24 cellular contexts compared by ENCODE assay signal in genomic region chr2:224895377-224895776, GRCh38.
A peak's percentile ranks its signal among the peaks of the same experiment; 100 is the strongest.
DNase-seq lines count a peak whose midpoint lies in the region; ATAC-seq and TF ChIP-seq lines count a peak whose summit lies in the region.
"Had no signal": no experiment of that assay in that cellular context is flagged by ENCODE, and none has a peak within 500 bp of the region (broad histone marks: within the 10 kb centered on the region; RNA-seq: fewer than 3 reads in every experiment).

No MANE protein-coding gene starts in this region.

- peaks cover 9% of the 10 kb centered on the region for H3K4me1 ChIP-seq in neural progenitor cell
- H3K4me1 ChIP-seq: BE2C, upper lobe of right lung had no signal

- no peak overlapping the region for H3K4me2 ChIP-seq in neural progenitor cell

- no peaks in the 10 kb centered on the region for H4K20me1 ChIP-seq in neural progenitor cell (ENCODE audit: low read depth)

- H3K36me3 Mint-ChIP-seq in activated CD4-positive, alpha-beta T cell treated with anti-CD3 and anti-CD28 coated beads for 36 hours (ENCODE audit: low read depth) = peaks cover 63% of the 10 kb centered on the region
- H3K36me3 Mint-ChIP-seq in activated T-helper 17 cell treated with anti-CD3 and anti-CD28 coated beads, Interleukin-2, amount 50 U/mL, for 72 hours (ENCODE audit: low read depth) = peaks cover 97% of the 10 kb centered on the region
- H3K36me3 Mint-ChIP-seq in naive thymus-derived CD8-positive, alpha-beta T cell = peaks cover 13 to 87% (median 24%) of the 10 kb centered on the region in 3 donors
- H3K36me3 Mint-ChIP-seq in neural progenitor cell = peaks cover 3% of the 10 kb centered on the region
- no peaks in the 10 kb centered on the region for H3K36me3 Mint-ChIP-seq in endothelial cell (ENCODE audit: low read depth, unreplicated experiment)

- H3F3A ChIP-seq in neural progenitor cell (ENCODE audit: low read depth) = no peaks in the 10 kb centered on the region

- H3K4me3 Mint-ChIP-seq in activated CD4-positive, alpha-beta T cell treated with anti-CD3 and anti-CD28 coated beads for 36 hours = no peak overlapping the region
- H3K4me3 Mint-ChIP-seq in activated T-helper 17 cell treated with anti-CD3 and anti-CD28 coated beads, Interleukin-2, amount 50 U/mL, for 72 hours = peak overlapping the region; percentile 61
- H3K4me3 Mint-ChIP-seq in naive thymus-derived CD8-positive, alpha-beta T cell = peak overlapping the region in 3 of 10 donors; percentile 5 to 51 (median 41)
- H3K4me3 Mint-ChIP-seq in neural progenitor cell (no peak overlapping the region), endothelial cell (ENCODE audit: unreplicated experiment) (no peak overlapping the region)

- intact Hi-C loops in activated CD4-positive, alpha-beta T cell treated with anti-CD3 and anti-CD28 coated beads for 36 hours (cut with DNase I, micrococcal nuclease) = loop anchor here in 1 of 2 experiments (2.0 kb wide), 1 partner anchor 43 kb away; no protein-coding TSS in a partner anchor

- no peak for ATAC-seq in activated CD4-positive, alpha-beta T cell treated with anti-CD3 and anti-CD28 coated beads for 36 hours
- ATAC-seq in activated T-helper 17 cell treated with anti-CD3 and anti-CD28 coated beads, Interleukin-2, amount 50 U/mL, for 72 hours (replicated peaks) = no peak
- ATAC-seq in naive thymus-derived CD8-positive, alpha-beta T cell = no peak
- ATAC-seq: HepG2, lower lobe of right lung, upper lobe of right lung had no signal

- no peaks in the 10 kb centered on the region for H3K36me3 ChIP-seq in neural progenitor cell
- H3K36me3 ChIP-seq: BE2C, lower lobe of right lung, upper lobe of right lung had no signal

- DNase-seq in activated CD4-positive, alpha-beta T cell treated with anti-CD3 and anti-CD28 coated beads for 36 hours = no peak
- DNase-seq in activated CD4-positive, alpha-beta T cell treated with anti-CD3 and anti-CD28 coated beads, Interleukin-2, amount 50 U/mL, for 4 hours = no peak
- no peak for DNase-seq in GM12864 (ENCODE audit: low read depth)
- no peak for DNase-seq in naive thymus-derived CD8-positive, alpha-beta T cell
- DNase-seq in stimulated activated naive CD4-positive, alpha-beta T cell treated with Interleukin-2 at 50 U/mL for 16 hours (lab: John Stamatoyannopoulos, UW) = no peak
- DNase-seq in neural progenitor cell (ENCODE audit: low spot score) = no peak
- DNase-seq in endothelial cell (ENCODE audit: low spot score) = no peak
- DNase-seq: activated CD4-positive, CD25-positive, alpha-beta regulatory T cell treated with anti-CD3 and anti-CD28 coated beads, Interleukin-2, amount 50 U/mL, for 72 hours; activated gamma-delta T cell treated with Interleukin-2 at 50 U/mL for 16 hours; BE2C; effector CD4-positive, alpha-beta T cell; HCEC 1CT; hippocampal formation; lower lobe of right lung; NCI-H1092; NCI-H2029; NCI-H2227 treated with DMSO at 0.1 percent for 48 hours; NCI-H748 treated with DMSO at 0.1 percent for 48 hours; stimulated activated CD4-positive, alpha-beta T cell treated with anti-CD3 and anti-CD28 coated beads, Interleukin-4, amount 100 ng/mL, for 24 hours; upper lobe of right lung had no signal

- H3K4me1 Mint-ChIP-seq in activated CD4-positive, alpha-beta T cell treated with anti-CD3 and anti-CD28 coated beads for 36 hours = peaks cover 56% of the 10 kb centered on the region
- H3K4me1 Mint-ChIP-seq in activated T-helper 17 cell treated with anti-CD3 and anti-CD28 coated beads, Interleukin-2, amount 50 U/mL, for 72 hours = peaks cover 33% of the 10 kb centered on the region
- peaks cover 27 to 56% (median 51%) of the 10 kb centered on the region in 4 donors for H3K4me1 Mint-ChIP-seq in naive thymus-derived CD8-positive, alpha-beta T cell
- H3K4me1 Mint-ChIP-seq in neural progenitor cell (peaks cover 3% of the 10 kb centered on the region), endothelial cell (ENCODE audit: unreplicated experiment) (no peaks in the 10 kb centered on the region)

- POLR2A ChIA-PET in activated CD4-positive, alpha-beta T cell treated with anti-CD3 and anti-CD28 coated beads for 36 hours (lab: Charles Lee) = no interaction called here
- POLR2A ChIA-PET in naive thymus-derived CD8-positive, alpha-beta T cell (lab: Charles Lee) = no interaction called here

- H3K4me3 ChIP-seq in GM12864 (ENCODE audit: low read depth, low read length) = no peak overlapping the region
- H3K4me3 ChIP-seq in neural progenitor cell = no peak overlapping the region
- H3K4me3 ChIP-seq: lower lobe of right lung, upper lobe of right lung had no signal

- H3K9me3 Mint-ChIP-seq in activated CD4-positive, alpha-beta T cell treated with anti-CD3 and anti-CD28 coated beads for 36 hours (ENCODE audit: low read depth) = no peaks in the 10 kb centered on the region
- no peaks in the 10 kb centered on the region for H3K9me3 Mint-ChIP-seq in activated T-helper 17 cell treated with anti-CD3 and anti-CD28 coated beads, Interleukin-2, amount 50 U/mL, for 72 hours
- H3K9me3 Mint-ChIP-seq in naive thymus-derived CD8-positive, alpha-beta T cell = no peaks in the 10 kb centered on the region
- H3K9me3 Mint-ChIP-seq in neural progenitor cell (no peaks in the 10 kb centered on the region), endothelial cell (ENCODE audit: unreplicated experiment) (no peaks in the 10 kb centered on the region)

- no peaks in the 10 kb centered on the region for H3K27me3 Mint-ChIP-seq in activated CD4-positive, alpha-beta T cell treated with anti-CD3 and anti-CD28 coated beads for 36 hours
- no peaks in the 10 kb centered on the region for H3K27me3 Mint-ChIP-seq in activated T-helper 17 cell treated with anti-CD3 and anti-CD28 coated beads, Interleukin-2, amount 50 U/mL, for 72 hours
- no peaks in the 10 kb centered on the region for H3K27me3 Mint-ChIP-seq in naive thymus-derived CD8-positive, alpha-beta T cell
- no peaks in the 10 kb centered on the region for H3K27me3 Mint-ChIP-seq in neural progenitor cell (ENCODE audit: insufficient read depth, low read depth)
- no peaks in the 10 kb centered on the region for H3K27me3 Mint-ChIP-seq in endothelial cell (ENCODE audit: unreplicated experiment)

- H3K27me3 ChIP-seq in neural progenitor cell = no peaks in the 10 kb centered on the region
- H3K27me3 ChIP-seq: upper lobe of right lung had no signal

- TF ChIP-seq CTCF in GM12864 (IDR thresholded peaks at IDR 0.05; ENCODE audit: low read depth, low read length, missing control alignments) (peak; percentile 7), neural progenitor cell (IDR thresholded peaks at IDR 0.05) (no peak), endothelial cell (IDR thresholded peaks at IDR 0.05; ENCODE audit: unreplicated experiment) (no peak)

- peak overlapping the region; percentile 82 for H3K27ac Mint-ChIP-seq in activated CD4-positive, alpha-beta T cell treated with anti-CD3 and anti-CD28 coated beads for 36 hours
- H3K27ac Mint-ChIP-seq in activated T-helper 17 cell treated with anti-CD3 and anti-CD28 coated beads, Interleukin-2, amount 50 U/mL, for 72 hours = peak overlapping the region; percentile 67
- peak overlapping the region in 8 of 10 donors; percentile 24 to 90 (median 78) for H3K27ac Mint-ChIP-seq in naive thymus-derived CD8-positive, alpha-beta T cell
- no peak overlapping the region for H3K27ac Mint-ChIP-seq in neural progenitor cell
- H3K27ac Mint-ChIP-seq in endothelial cell (ENCODE audit: unreplicated experiment) = no peak overlapping the region

- H3K27ac ChIP-seq in neural progenitor cell = no peak overlapping the region
- H3K27ac ChIP-seq: HL-60, lower lobe of right lung, RWPE1, upper lobe of right lung had no signal

- H2AFZ ChIP-seq in neural progenitor cell (replicated peaks) = no peak overlapping the region

- H3K9ac ChIP-seq in neural progenitor cell = no peak overlapping the region

- H3K79me2 ChIP-seq in neural progenitor cell (ENCODE audit: low read depth) = no peaks in the 10 kb centered on the region

- CTCF ChIA-PET in activated CD4-positive, alpha-beta T cell treated with anti-CD3 and anti-CD28 coated beads for 36 hours (lab: Charles Lee) = interaction anchor here (0.6 to 2.1 kb wide), 4 partner anchors 11 to 151 kb away, joined by 3 to 8 read pairs (median 4); no protein-coding TSS in a partner anchor

- H3K9me3 ChIP-seq in neural progenitor cell (ENCODE audit: low read depth) = no peaks in the 10 kb centered on the region
- H3K9me3 ChIP-seq: BE2C, lower lobe of right lung, upper lobe of right lung had no signal

Comparison
In these comparisons a context has a peak if more than half of its experiments do, and no peak if none do; other contexts are left out.
1. H3K27ac Mint-ChIP-seq: peak in activated CD4-positive, alpha-beta T cell treated with anti-CD3 and anti-CD28 coated beads for 36 hours (single experiment), activated T-helper 17 cell treated with anti-CD3 and anti-CD28 coated beads, Interleukin-2, amount 50 U/mL, for 72 hours (single experiment) and naive thymus-derived CD8-positive, alpha-beta T cell (8 of 10); none in neural progenitor cell (single experiment) and endothelial cell (single experiment).